ENCODE assay signal across 21 cellular contexts in genomic region chr14:58954874-58955273, GRCh38.
DNase-seq lines count a peak whose midpoint lies in the region; ATAC-seq and TF ChIP-seq lines count a peak whose summit lies in the region.
"Had no signal": no experiment of that assay in that cellular context is flagged by ENCODE, and none has a peak within 500 bp of the region (broad histone marks: within the 10 kb centered on the region; RNA-seq: fewer than 3 reads in every experiment).

No MANE protein-coding gene starts in this region.

- H3K27ac Mint-ChIP-seq in nephron progenitor cell (no peak overlapping the region), endothelial cell (ENCODE audit: unreplicated experiment) (no peak overlapping the region)
- H3K27ac Mint-ChIP-seq: activated CD8-positive, alpha-beta T cell treated with anti-CD3 and anti-CD28 coated beads for 36 hours; CD14-positive monocyte; immature natural killer cell had no signal

- intact Hi-C loops in left colon (cut with DNase I, micrococcal nuclease): no loop called here

- H3K4me1 Mint-ChIP-seq in nephron progenitor cell: peaks cover 24% of the 10 kb centered on the region
- H3K4me1 Mint-ChIP-seq in endothelial cell (ENCODE audit: unreplicated experiment): peaks cover 26% of the 10 kb centered on the region
- H3K4me1 Mint-ChIP-seq: immature natural killer cell had no signal

- ATAC-seq in GM21825 (IDR thresholded peaks at IDR 0.05; ENCODE audit: unreplicated experiment): peak; percentile 37
- ATAC-seq in left colon: peak; percentile 71
- ATAC-seq: activated CD8-positive, alpha-beta T cell treated with anti-CD3 and anti-CD28 coated beads for 36 hours; esophagus mucosa; HepG2; right lobe of liver had no signal

- no peaks in the 10 kb centered on the region for H4K20me1 ChIP-seq in BLaER1

- H3K36me3 ChIP-seq in BLaER1 (no peaks in the 10 kb centered on the region), HUES64 (ENCODE audit: insufficient read depth, low read length) (no peaks in the 10 kb centered on the region)
- H3K36me3 ChIP-seq: right lobe of liver had no signal

- H3K27me3 ChIP-seq in BLaER1 (no peaks in the 10 kb centered on the region), HUES64 (ENCODE audit: insufficient read depth, low read length) (no peaks in the 10 kb centered on the region)
- H3K27me3 ChIP-seq: right lobe of liver had no signal

- H3K4me3 ChIP-seq in BLaER1 (peak overlapping the region; percentile 39), HUES64 (ENCODE audit: low read length) (no peak overlapping the region)
- H3K4me3 ChIP-seq: PC-9, right lobe of liver, SK-N-MC had no signal

- H3K4me3 Mint-ChIP-seq in nephron progenitor cell (no peak overlapping the region), endothelial cell (ENCODE audit: unreplicated experiment) (no peak overlapping the region)
- H3K4me3 Mint-ChIP-seq: activated CD8-positive, alpha-beta T cell treated with anti-CD3 and anti-CD28 coated beads for 36 hours; CD14-positive monocyte; immature natural killer cell had no signal

- WGBS in HUES64: 78% methylated on average over 1 of the region's 1 CpG

- H3K9me3 ChIP-seq in BLaER1 (0 out of 2 replicates have a peak, but pooled peaks cover 13% of the 10 kb centered on the region), HUES64 (ENCODE audit: insufficient read depth, low read depth, low read length) (peaks cover 7% of the 10 kb centered on the region; the same call in 1 of the 2 replicates)
- H3K9me3 ChIP-seq: right lobe of liver had no signal

- H3K9ac ChIP-seq in BLaER1 (peak overlapping the region; percentile 26; the same call in 1 of the 2 replicates), HUES64 (ENCODE audit: low read depth, low read length) (no peak overlapping the region; the same call in 1 of the 2 replicates)

- H3K27me3 Mint-ChIP-seq in nephron progenitor cell (ENCODE audit: low read depth, poor library complexity) (peaks cover 6% of the 10 kb centered on the region), endothelial cell (ENCODE audit: unreplicated experiment) (peaks cover 2% of the 10 kb centered on the region)

- peaks cover 36% of the 10 kb centered on the region for H3K4me1 ChIP-seq in BLaER1
- H3K4me1 ChIP-seq in HUES64 (ENCODE audit: insufficient read depth, low read length): peaks cover 20% of the 10 kb centered on the region
- H3K4me1 ChIP-seq: right lobe of liver had no signal

- TF ChIP-seq CTCF in nephron progenitor cell (IDR thresholded peaks at IDR 0.05) (no peak), endothelial cell (IDR thresholded peaks at IDR 0.05; ENCODE audit: unreplicated experiment) (no peak)

- H3K9me3 Mint-ChIP-seq in nephron progenitor cell (peaks cover 53% of the 10 kb centered on the region), endothelial cell (ENCODE audit: unreplicated experiment) (no peaks in the 10 kb centered on the region)
- H3K9me3 Mint-ChIP-seq: activated CD8-positive, alpha-beta T cell treated with anti-CD3 and anti-CD28 coated beads for 36 hours had no signal

- peak overlapping the region; percentile 80 for H3K4me2 ChIP-seq in BLaER1
- H3K4me2 ChIP-seq: PC-9 had no signal

- H3K27ac ChIP-seq in BLaER1 (peak overlapping the region; percentile 75), HUES64 (ENCODE audit: low read depth, low read length) (peak overlapping the region; percentile 72)
- H3K27ac ChIP-seq: PC-9, right lobe of liver, SK-N-MC had no signal

- H3K36me3 Mint-ChIP-seq in nephron progenitor cell (ENCODE audit: low read depth) (peaks cover 35% of the 10 kb centered on the region), endothelial cell (ENCODE audit: low read depth, unreplicated experiment) (no peaks in the 10 kb centered on the region)
- H3K36me3 Mint-ChIP-seq: CD14-positive monocyte, immature natural killer cell had no signal

- DNase-seq in left colon: peak in 1 of 2 donors; percentile 55
- no peak for DNase-seq in nephron progenitor cell
- no peak for DNase-seq in HCEC 1CT
- DNase-seq in activated CD4-positive, CD25-positive, alpha-beta regulatory T cell (lab: John Stamatoyannopoulos, UW): no peak
- no peak for DNase-seq in endothelial cell (ENCODE audit: low spot score)
- DNase-seq: activated CD8-positive, alpha-beta T cell treated with anti-CD3 and anti-CD28 coated beads for 36 hours; activated effector memory CD4-positive, alpha-beta T cell treated with Interleukin-2 at 50 U/mL for 16 hours; cortex of kidney; DMS53; immature natural killer cell; NCI-H2029 treated with DMSO at 0.1 percent for 48 hours; PC-9; right lobe of liver; stimulated activated CD4-positive, alpha-beta T cell treated with anti-CD3 and anti-CD28 coated beads, Interleukin-4, amount 100 ng/mL, for 24 hours had no signal
